Comparison of ENCODE assay signal across 36 cellular contexts in the genomic region with DNA sequence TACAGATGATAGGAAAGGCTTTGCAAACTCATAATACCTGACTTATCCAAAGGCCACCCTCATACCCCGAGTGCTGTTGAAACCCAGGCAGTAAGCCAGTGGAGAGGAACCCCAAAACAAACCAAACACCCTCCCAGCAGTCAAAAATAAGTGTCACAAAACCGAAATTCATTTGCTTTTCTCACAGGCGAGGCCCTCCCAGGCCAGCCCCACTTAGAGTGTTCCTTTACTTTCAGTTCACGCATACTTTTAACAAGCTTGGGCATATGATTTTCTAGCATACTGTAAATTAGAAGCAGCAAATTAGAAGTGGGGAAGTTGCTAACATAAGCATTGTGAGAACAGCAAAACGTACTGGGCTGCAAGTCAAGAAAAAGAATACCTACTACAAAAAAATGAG. TPM values are rescaled to one million over a fixed set of nuclear protein-coding genes. Genes with fewer than 3 reads are reported as not detected.
"Had no signal": no experiment of that assay in that cellular context is flagged by ENCODE, and none has a peak within 500 bp of the region (broad histone marks: within the 10 kb centered on the region; RNA-seq: fewer than 3 reads in every experiment).

No MANE protein-coding gene starts in this region.

- H3K36me3 ChIP-seq: ascending aorta, breast epithelium, Peyer's patch had no signal

- H3K9me3 ChIP-seq: ascending aorta, body of pancreas, breast epithelium, Peyer's patch had no signal

- H3K4me3 Mint-ChIP-seq: activated B cell treated with CpG ODN at 0.5 μM for 24 hours; activated CD4-positive, alpha-beta T cell treated with anti-CD3 and anti-CD28 coated beads, Interleukin-2, amount 10 ng/mL, durations not matched to agents 24 days and 14 days; activated CD8-positive, alpha-beta T cell treated with anti-CD3 and anti-CD28 coated beads for 36 hours; activated naive CD4-positive, alpha-beta T cell treated with anti-CD3 and anti-CD28 coated beads, Interleukin-2, amount 50 U/mL, for 24 hours; activated naive CD8-positive, alpha-beta T cell treated with anti-CD3 and anti-CD28 coated beads, Interleukin-2, amount 10 ng/mL, durations not matched to agents 7 days and 5 days; activated T-cell treated with anti-CD3 and anti-CD28 coated beads, Interleukin-2, amount 50 U/mL, for 24 hours had no signal

- H3K4me3 ChIP-seq: ascending aorta, body of pancreas, breast epithelium, coronary artery, Peyer's patch had no signal

- ATAC-seq: activated CD8-positive, alpha-beta T cell treated with anti-CD3 and anti-CD28 coated beads for 36 hours; body of pancreas; PC-3; SK-N-SH treated with all-trans-retinoic acid at 6 μM for 48 hours had no signal

- H3K27me3 ChIP-seq: ascending aorta, body of pancreas, Peyer's patch had no signal

- H3K27me3 Mint-ChIP-seq: activated B cell treated with CpG ODN at 0.5 μM for 24 hours; activated CD4-positive, alpha-beta T cell treated with anti-CD3 and anti-CD28 coated beads, Interleukin-2, amount 10 ng/mL, durations not matched to agents 24 days and 14 days; activated CD8-positive, alpha-beta T cell treated with anti-CD3 and anti-CD28 coated beads for 36 hours; activated naive CD4-positive, alpha-beta T cell treated with anti-CD3 and anti-CD28 coated beads, Interleukin-2, amount 50 U/mL, for 24 hours; activated naive CD8-positive, alpha-beta T cell treated with anti-CD3 and anti-CD28 coated beads, Interleukin-2, amount 10 ng/mL, durations not matched to agents 7 days and 5 days had no signal

- H3K4me1 Mint-ChIP-seq: activated B cell treated with CpG ODN at 0.5 μM for 24 hours; activated CD4-positive, alpha-beta T cell treated with anti-CD3 and anti-CD28 coated beads, Interleukin-2, amount 10 ng/mL, durations not matched to agents 24 days and 14 days; activated naive CD4-positive, alpha-beta T cell treated with anti-CD3 and anti-CD28 coated beads, Interleukin-2, amount 50 U/mL, for 24 hours; activated naive CD8-positive, alpha-beta T cell treated with anti-CD3 and anti-CD28 coated beads, Interleukin-2, amount 10 ng/mL, durations not matched to agents 7 days and 5 days had no signal

- H3K9me3 Mint-ChIP-seq: activated B cell treated with CpG ODN at 0.5 μM for 24 hours; activated CD4-positive, alpha-beta T cell treated with anti-CD3 and anti-CD28 coated beads, Interleukin-2, amount 10 ng/mL, durations not matched to agents 24 days and 14 days; activated CD8-positive, alpha-beta T cell treated with anti-CD3 and anti-CD28 coated beads for 36 hours; activated naive CD4-positive, alpha-beta T cell treated with anti-CD3 and anti-CD28 coated beads, Interleukin-2, amount 50 U/mL, for 24 hours; activated naive CD8-positive, alpha-beta T cell treated with anti-CD3 and anti-CD28 coated beads, Interleukin-2, amount 10 ng/mL, durations not matched to agents 7 days and 5 days; activated T-cell treated with anti-CD3 and anti-CD28 coated beads, Interleukin-2, amount 50 U/mL, for 24 hours; activated T-helper 2 cell treated with anti-CD3 and anti-CD28 coated beads, Interferon-gamma antibody, Interleukin-2, Interleukin-4, amounts not matched to agents 10 μg/mL and 5 μg/mL and 100 μg/mL, durations not matched to agents 14 hours and 24 hours and 36 hours had no signal

- H3K27ac ChIP-seq: ascending aorta, body of pancreas, breast epithelium, coronary artery, Peyer's patch, VCaP had no signal

- DNase-seq: activated B cell treated with CpG ODN at 0.5 μM for 24 hours; activated CD4-positive, alpha-beta T cell treated with anti-CD3 and anti-CD28 coated beads for 1 hour; activated CD4-positive, alpha-beta T cell treated with anti-CD3 and anti-CD28 coated beads, Interleukin-2, amount 10 ng/mL, durations not matched to agents 24 days and 14 days; activated CD4-positive, alpha-beta T cell treated with anti-CD3 and anti-CD28 coated beads, Interleukin-2, amount 50 U/mL, for 4 hours; activated CD8-positive, alpha-beta T cell treated with anti-CD3 and anti-CD28 coated beads for 36 hours; activated gamma-delta T cell; activated naive CD4-positive, alpha-beta T cell treated with Interleukin-2 at 50 U/mL for 16 hours; activated naive CD8-positive, alpha-beta T cell treated with anti-CD3 and anti-CD28 coated beads, Interleukin-2, amount 10 ng/mL, durations not matched to agents 7 days and 5 days; activated T-cell treated with anti-CD3 and anti-CD28 coated beads, Interleukin-2, amount 50 U/mL, for 24 hours; amygdala; body of pancreas; NCI-H1105; NCI-H1436 treated with DMSO at 0.1 percent for 48 hours; NCI-H1694 treated with DMSO at 0.1 percent for 48 hours; NCI-H2029; NCI-H345; NCI-H524 treated with DMSO at 0.1 percent for 48 hours; NK-92 treated with Interleukin-12 subunit alpha and Interleukin-12 subunit beta, amount 100 ng/mL, for 24 hours; PC-3; Peyer's patch; RPMI8226; SHP77 treated with DMSO at 0.1 percent for 48 hours; T-helper 1 cell; T-helper 2 cell; T-helper 9 cell had no signal

- H3K27ac Mint-ChIP-seq: activated B cell treated with CpG ODN at 0.5 μM for 24 hours; activated CD4-positive, alpha-beta T cell treated with anti-CD3 and anti-CD28 coated beads, Interleukin-2, amount 10 ng/mL, durations not matched to agents 24 days and 14 days; activated CD8-positive, alpha-beta T cell treated with anti-CD3 and anti-CD28 coated beads for 36 hours; activated naive CD4-positive, alpha-beta T cell treated with anti-CD3 and anti-CD28 coated beads, Interleukin-2, amount 50 U/mL, for 24 hours; activated naive CD8-positive, alpha-beta T cell treated with anti-CD3 and anti-CD28 coated beads, Interleukin-2, amount 10 ng/mL, durations not matched to agents 7 days and 5 days; activated T-cell treated with anti-CD3 and anti-CD28 coated beads, Interleukin-2, amount 50 U/mL, for 24 hours; activated T-helper 2 cell treated with anti-CD3 and anti-CD28 coated beads, Interferon-gamma antibody, Interleukin-2, Interleukin-4, amounts not matched to agents 10 μg/mL and 5 μg/mL and 100 μg/mL, durations not matched to agents 14 hours and 24 hours and 36 hours had no signal

- H3K4me1 ChIP-seq: ascending aorta, body of pancreas, breast epithelium, Peyer's patch had no signal

- H3K36me3 Mint-ChIP-seq: activated naive CD4-positive, alpha-beta T cell treated with anti-CD3 and anti-CD28 coated beads, Interleukin-2, amount 50 U/mL, for 24 hours; activated naive CD8-positive, alpha-beta T cell treated with anti-CD3 and anti-CD28 coated beads, Interleukin-2, amount 10 ng/mL, durations not matched to agents 7 days and 5 days had no signal

RNA-seq across cellular contexts. Expression of a gene that starts 2.5 kb away (rescaled TPM):
- total RNA-seq: activated B cell treated with CpG ODN at 0.5 μM for 24 hours; activated CD4-positive, alpha-beta T cell treated with anti-CD3 and anti-CD28 coated beads, Interleukin-2, amount 10 ng/mL, durations not matched to agents 24 days and 14 days; activated CD8-positive, alpha-beta T cell treated with anti-CD3 and anti-CD28 coated beads for 36 hours; activated naive CD8-positive, alpha-beta T cell treated with anti-CD3 and anti-CD28 coated beads, Interleukin-2, amount 10 ng/mL, durations not matched to agents 7 days and 5 days; activated T-helper 2 cell treated with anti-CD3 and anti-CD28 coated beads, Interferon-gamma antibody, Interleukin-2, Interleukin-4, amounts not matched to agents 10 μg/mL and 5 μg/mL and 100 μg/mL, durations not matched to agents 14 hours and 24 hours and 36 hours; ascending aorta; body of pancreas; breast epithelium; cardiac septum; M059J; NCI-H460; PC-3; Peyer's patch; SK-MEL-5 had no signal
